ENCODE assay signal across 32 cellular contexts in genomic region chr11:104003491-104003890, GRCh38. TPM values are rescaled to one million over a fixed set of nuclear protein-coding genes. Genes with fewer than 3 reads are reported as not detected.
DNase-seq lines count a peak whose midpoint lies in the region; ATAC-seq and TF ChIP-seq lines count a peak whose summit lies in the region.
"Had no signal": no experiment of that assay in that cellular context is flagged by ENCODE, and none has a peak within 500 bp of the region (broad histone marks: within the 10 kb centered on the region; RNA-seq: fewer than 3 reads in every experiment).

No MANE protein-coding gene starts in this region.

- H3K36me3 Mint-ChIP-seq in activated CD4-positive, alpha-beta T cell treated with anti-CD3 and anti-CD28 coated beads, Interleukin-2, amount 10 ng/mL, durations not matched to agents 24 days and 14 days (ENCODE audit: low read depth), result no peaks in the 10 kb centered on the region
- H3K36me3 Mint-ChIP-seq in immature natural killer cell, result peaks cover 6 to 19% (median 12%) of the 10 kb centered on the region in 3 donors
- H3K36me3 Mint-ChIP-seq: activated CD8-positive, alpha-beta memory T cell treated with anti-CD3 and anti-CD28 coated beads, Interleukin-2, amount 10 ng/mL, durations not matched to agents 7 days and 5 days; activated naive CD8-positive, alpha-beta T cell treated with anti-CD3 and anti-CD28 coated beads for 36 hours; CD4-positive, CD25-positive, alpha-beta regulatory T cell; stimulated activated naive B cell treated with anti-CD40 and anti-IgM and Interleukin-4, amounts not matched to agents 10 μg/mL and 1 μg/mL and 100 μg/mL, for 72 hours had no signal

- H3K27me3 ChIP-seq in foreskin keratinocyte, result no peaks in the 10 kb centered on the region
- H3K27me3 ChIP-seq: neutrophil had no signal

- H3K9me3 Mint-ChIP-seq in activated CD4-positive, alpha-beta T cell treated with anti-CD3 and anti-CD28 coated beads, Interleukin-2, amount 10 ng/mL, durations not matched to agents 24 days and 14 days, result no peaks in the 10 kb centered on the region
- H3K9me3 Mint-ChIP-seq in immature natural killer cell, result no peaks in the 10 kb centered on the region
- H3K9me3 Mint-ChIP-seq: activated CD4-positive, alpha-beta T cell treated with anti-CD3 and anti-CD28 coated beads, Interleukin-2, amount 10 ng/mL, durations not matched to agents 7 days and 5 days; activated naive CD8-positive, alpha-beta T cell treated with anti-CD3 and anti-CD28 coated beads for 36 hours had no signal

- H3K4me1 Mint-ChIP-seq in activated CD4-positive, alpha-beta T cell treated with anti-CD3 and anti-CD28 coated beads, Interleukin-2, amount 10 ng/mL, durations not matched to agents 24 days and 14 days, result no peaks in the 10 kb centered on the region
- H3K4me1 Mint-ChIP-seq in immature natural killer cell, result peaks cover 7 to 30% of the 10 kb centered on the region in 2 donors
- H3K4me1 Mint-ChIP-seq: activated CD4-positive, alpha-beta T cell treated with anti-CD3 and anti-CD28 coated beads, Interleukin-2, amount 10 ng/mL, durations not matched to agents 7 days and 5 days; activated CD8-positive, alpha-beta memory T cell treated with anti-CD3 and anti-CD28 coated beads, Interleukin-2, amount 10 ng/mL, durations not matched to agents 7 days and 5 days; activated naive CD8-positive, alpha-beta T cell treated with anti-CD3 and anti-CD28 coated beads for 36 hours; CD4-positive, CD25-positive, alpha-beta regulatory T cell; stimulated activated naive B cell treated with anti-CD40 and anti-IgM and Interleukin-4, amounts not matched to agents 10 μg/mL and 1 μg/mL and 100 μg/mL, for 72 hours had no signal

- TF ChIP-seq CTCF in astrocyte of the spinal cord (IDR thresholded peaks at IDR 0.05; ENCODE audit: low read depth, low read length) (no peak), foreskin keratinocyte (conservative IDR thresholded peaks at IDR 0.05) (no peak)

- H3K27ac Mint-ChIP-seq in activated CD4-positive, alpha-beta T cell treated with anti-CD3 and anti-CD28 coated beads, Interleukin-2, amount 10 ng/mL, durations not matched to agents 24 days and 14 days, result no peak overlapping the region
- peak overlapping the region in 1 of 6 donors; percentile 65 for H3K27ac Mint-ChIP-seq in immature natural killer cell
- H3K27ac Mint-ChIP-seq: activated CD4-positive, alpha-beta T cell treated with anti-CD3 and anti-CD28 coated beads, Interleukin-2, amount 10 ng/mL, durations not matched to agents 7 days and 5 days; activated CD8-positive, alpha-beta memory T cell treated with anti-CD3 and anti-CD28 coated beads, Interleukin-2, amount 10 ng/mL, durations not matched to agents 7 days and 5 days; activated naive CD8-positive, alpha-beta T cell treated with anti-CD3 and anti-CD28 coated beads for 36 hours; CD4-positive, CD25-positive, alpha-beta regulatory T cell; stimulated activated naive B cell treated with anti-CD40 and anti-IgM and Interleukin-4, amounts not matched to agents 10 μg/mL and 1 μg/mL and 100 μg/mL, for 72 hours had no signal

- H3K4me1 ChIP-seq in foreskin keratinocyte, result no peaks in the 10 kb centered on the region
- H3K4me1 ChIP-seq: lower lobe of right lung had no signal

- DNase-seq in AG20443 (ENCODE audit: low spot score) (peak; percentile 50), HT1080 (ENCODE audit: low read depth) (peak; percentile 28), astrocyte of the spinal cord (ENCODE audit: low read depth, low spot score) (peak; percentile 51), foreskin keratinocyte (no peak), pons (ENCODE audit: low spot score) (no peak), immature natural killer cell (no peak)
- no peak for DNase-seq in activated CD4-positive, alpha-beta T cell treated with anti-CD3 and anti-CD28 coated beads, Interleukin-2, amount 10 ng/mL, durations not matched to agents 24 days and 14 days
- DNase-seq: activated CD4-positive, alpha-beta T cell treated with anti-CD3 and anti-CD28 coated beads, Interleukin-2, amount 10 ng/mL, durations not matched to agents 7 days and 5 days; activated CD8-positive, alpha-beta memory T cell treated with anti-CD3 and anti-CD28 coated beads, Interleukin-2, amount 10 ng/mL, durations not matched to agents 7 days and 5 days; activated naive CD8-positive, alpha-beta T cell treated with anti-CD3 and anti-CD28 coated beads for 36 hours; CD4-positive, CD25-positive, alpha-beta regulatory T cell; DMS 273 treated with DMSO at 0.1 percent for 48 hours; GDM1; kidney; lower lobe of right lung; MM.1S; NCI-H1436 treated with DMSO at 0.1 percent for 48 hours; NCI-H2171; RPMI8226; SK-N-SH; small intestine; stimulated activated naive B cell treated with anti-CD40 and anti-IgM and Interleukin-4, amounts not matched to agents 10 μg/mL and 1 μg/mL and 100 μg/mL, for 72 hours; T-helper 2 cell had no signal

- no peaks in the 10 kb centered on the region for H3K27me3 Mint-ChIP-seq in activated CD4-positive, alpha-beta T cell treated with anti-CD3 and anti-CD28 coated beads, Interleukin-2, amount 10 ng/mL, durations not matched to agents 24 days and 14 days
- no peaks in the 10 kb centered on the region for H3K27me3 Mint-ChIP-seq in immature natural killer cell (ENCODE audit: low read depth in 3 of 3)
- H3K27me3 Mint-ChIP-seq: activated CD4-positive, alpha-beta T cell treated with anti-CD3 and anti-CD28 coated beads, Interleukin-2, amount 10 ng/mL, durations not matched to agents 7 days and 5 days; activated CD8-positive, alpha-beta memory T cell treated with anti-CD3 and anti-CD28 coated beads, Interleukin-2, amount 10 ng/mL, durations not matched to agents 7 days and 5 days; activated naive CD8-positive, alpha-beta T cell treated with anti-CD3 and anti-CD28 coated beads for 36 hours; CD4-positive, CD25-positive, alpha-beta regulatory T cell had no signal

- in situ Hi-C loops in astrocyte of the spinal cord (cut with HindIII; ENCODE audit: low sequenced_read_pairs), result no loop called here

- intact Hi-C loops in activated CD4-positive, alpha-beta T cell treated with anti-CD3 and anti-CD28 coated beads, Interleukin-2, amount 10 ng/mL, durations not matched to agents 24 days and 14 days (cut with micrococcal nuclease), result no loop called here

- no peak overlapping the region for H3K27ac ChIP-seq in foreskin keratinocyte
- H3K27ac ChIP-seq: HL-60, lower lobe of right lung, neutrophil, VCaP had no signal

- no peak overlapping the region for H3K4me3 Mint-ChIP-seq in activated CD4-positive, alpha-beta T cell treated with anti-CD3 and anti-CD28 coated beads, Interleukin-2, amount 10 ng/mL, durations not matched to agents 24 days and 14 days
- no peak overlapping the region for H3K4me3 Mint-ChIP-seq in immature natural killer cell
- H3K4me3 Mint-ChIP-seq: activated CD4-positive, alpha-beta T cell treated with anti-CD3 and anti-CD28 coated beads, Interleukin-2, amount 10 ng/mL, durations not matched to agents 7 days and 5 days; activated CD8-positive, alpha-beta memory T cell treated with anti-CD3 and anti-CD28 coated beads, Interleukin-2, amount 10 ng/mL, durations not matched to agents 7 days and 5 days; activated naive CD8-positive, alpha-beta T cell treated with anti-CD3 and anti-CD28 coated beads for 36 hours; CD4-positive, CD25-positive, alpha-beta regulatory T cell; stimulated activated naive B cell treated with anti-CD40 and anti-IgM and Interleukin-4, amounts not matched to agents 10 μg/mL and 1 μg/mL and 100 μg/mL, for 72 hours had no signal

- no peak overlapping the region for H3K4me3 ChIP-seq in astrocyte of the spinal cord (ENCODE audit: low read depth, low read length)
- H3K4me3 ChIP-seq: lower lobe of right lung had no signal

- ATAC-seq in foreskin keratinocyte (peak; percentile 25), GM18867 (IDR thresholded peaks at IDR 0.05; ENCODE audit: unreplicated experiment) (no peak)
- ATAC-seq: activated CD8-positive, alpha-beta memory T cell treated with anti-CD3 and anti-CD28 coated beads, Interleukin-2, amount 10 ng/mL, durations not matched to agents 7 days and 5 days; lower lobe of right lung; stimulated activated naive B cell treated with anti-CD40 and anti-IgM and Interleukin-4, amounts not matched to agents 10 μg/mL and 1 μg/mL and 100 μg/mL, for 72 hours had no signal

RNA-seq across cellular contexts. Expression of gene DDI1, which starts 32.9 kb away (rescaled TPM):
- total RNA-seq in HT1080 (2014; rRNA removed; shearing (Covaris generic)), result not detected in 2 replicates
- polyA plus RNA-seq in HT1080 (2015; cell fraction: cytosol; rRNA removed), result not detected in 2 replicates
- not detected in 2 replicates for polyA plus RNA-seq in HT1080 (2015; cell fraction: nucleus; rRNA removed)
- not detected in 2 replicates for total RNA-seq in foreskin keratinocyte
- polyA plus RNA-seq in foreskin keratinocyte, result not detected in 2 replicates
- total RNA-seq in activated CD4-positive, alpha-beta T cell treated with anti-CD3 and anti-CD28 coated beads, Interleukin-2, amount 10 ng/mL, durations not matched to agents 24 days and 14 days, result not detected in 2 replicates
- polyA plus RNA-seq in immature natural killer cell, result under 1 TPM in 2 of 3 donors, not detected in 1; 0.11 to 0.17 TPM
- total RNA-seq: activated CD4-positive, alpha-beta T cell treated with anti-CD3 and anti-CD28 coated beads, Interleukin-2, amount 10 ng/mL, durations not matched to agents 7 days and 5 days; activated CD8-positive, alpha-beta memory T cell treated with anti-CD3 and anti-CD28 coated beads, Interleukin-2, amount 10 ng/mL, durations not matched to agents 7 days and 5 days; activated naive CD8-positive, alpha-beta T cell treated with anti-CD3 and anti-CD28 coated beads for 36 hours; cardiac septum; CD4-positive, CD25-positive, alpha-beta regulatory T cell; dermis microvascular lymphatic vessel endothelial cell; endothelial cell of umbilical vein; kidney; lower lobe of right lung; pulmonary artery endothelial cell had no signal
- polyA plus RNA-seq: endothelial cell of umbilical vein, SK-N-SH, small intestine, thymus had no signal

Comparison
In these comparisons a context has a peak if more than half of its experiments do, and no peak if none do; other contexts are left out.
1. DNase-seq: peak in AG20443 (single experiment), HT1080 (single experiment) and astrocyte of the spinal cord (single experiment); none in foreskin keratinocyte (0 of 2), pons (single experiment), activated CD4-positive, alpha-beta T cell treated with anti-CD3 and anti-CD28 coated beads, Interleukin-2, amount 10 ng/mL, durations not matched to agents 24 days and 14 days (single experiment) and immature natural killer cell (0 of 3).